ENCODE assay signal across 20 cellular contexts in genomic region chr7:94265456-94265855, GRCh38.
"Had no signal": no experiment of that assay in that cellular context is flagged by ENCODE, and none has a peak within 500 bp of the region (broad histone marks: within the 10 kb centered on the region; RNA-seq: fewer than 3 reads in every experiment).

No MANE protein-coding gene starts in this region.

- ATAC-seq: SK-N-SH treated with all-trans-retinoic acid at 6 μM for 48 hours had no signal

- H3K9me3 ChIP-seq: MG63 had no signal

- H3K27me3 ChIP-seq: MG63 had no signal

- H3K4me3 ChIP-seq: MG63 had no signal

- H3K27ac ChIP-seq: RWPE1 had no signal

- DNase-seq: IMR-90, Karpas-422, KG1, MG63, NCI-H1092, NCI-H1105 treated with DMSO at 0.1 percent for 48 hours, NCI-H1417 treated with DMSO at 0.1 percent for 48 hours, NCI-H146, NCI-H1694 treated with DMSO at 0.1 percent for 48 hours, NCI-H1930, NCI-H2081, NCI-H2107, NCI-H226, NCI-H446, NCI-H510A, NCI-H524 treated with DMSO at 0.1 percent for 48 hours, NCI-H774, SHP77 had no signal

- H3K36me3 ChIP-seq: MG63 had no signal
